ENCODE assay signal across 20 cellular contexts in genomic region chr10:8069627-8070026, GRCh38. TPM values are rescaled to one million over a fixed set of nuclear protein-coding genes. Genes with fewer than 3 reads are reported as not detected.
DNase-seq lines count a peak whose midpoint lies in the region; ATAC-seq, FAIRE-seq and TF ChIP-seq lines count a peak whose summit lies in the region.
"Had no signal": no experiment of that assay in that cellular context is flagged by ENCODE, and none has a peak within 500 bp of the region (broad histone marks: within the 10 kb centered on the region; RNA-seq: fewer than 3 reads in every experiment).

No MANE protein-coding gene starts in this region.

- H3K27me3 ChIP-seq in astrocyte (ENCODE audit: insufficient read depth, low read length): no peaks in the 10 kb centered on the region
- H3K27me3 ChIP-seq in trophoblast cell (ENCODE audit: insufficient read depth, low read length): no peaks in the 10 kb centered on the region
- H3K27me3 ChIP-seq: ascending aorta had no signal

- DNase-seq in activated T-cell treated with anti-CD3 and anti-CD28 coated beads, Interleukin-2, amount 50 U/mL, for 72 hours: no peak
- no peak for DNase-seq in activated T-cell treated with anti-CD3 and anti-CD28 coated beads, Interleukin-2, amount 50 U/mL, for 48 hours
- DNase-seq in M059J (ENCODE audit: low read depth): peak; percentile 80
- peak; percentile 92 for DNase-seq in astrocyte (ENCODE audit: low read depth)
- peak; percentile 66 to 68 for DNase-seq in trophoblast cell
- no peak for DNase-seq in NCI-H510A treated with DMSO at 0.1 percent for 48 hours (lab: John Stamatoyannopoulos, UW)
- DNase-seq in cortex of kidney (lab: John Stamatoyannopoulos, UW): no peak
- DNase-seq: Caco-2, GDM1, glutamatergic neuron, NCI-H1436 treated with DMSO at 0.1 percent for 48 hours, NCI-H345, SHP77 treated with DMSO at 0.1 percent for 48 hours had no signal

- H3K4me3 Mint-ChIP-seq in activated T-cell treated with anti-CD3 and anti-CD28 coated beads, Interleukin-2, amount 50 U/mL, for 72 hours: peak overlapping the region; percentile 34 to 93
- no peak overlapping the region for H3K4me3 Mint-ChIP-seq in astrocyte (ENCODE audit: unreplicated experiment)

- H3K79me2 ChIP-seq in astrocyte (ENCODE audit: insufficient read depth, low read length): no peaks in the 10 kb centered on the region
- H3K79me2 ChIP-seq in trophoblast cell (ENCODE audit: control insufficient read depth, insufficient read depth, low read length, poor library complexity): peaks cover 3% of the 10 kb centered on the region

- H3K18ac ChIP-seq in trophoblast cell (ENCODE audit: low read length): no peak overlapping the region

- no peak overlapping the region for H2BK12ac ChIP-seq in trophoblast cell (ENCODE audit: low read length)

- H4K8ac ChIP-seq in trophoblast cell (ENCODE audit: low read depth, low read length): peak overlapping the region; percentile 47

- no peak overlapping the region for H2BK5ac ChIP-seq in trophoblast cell (ENCODE audit: low read depth, low read length, poor library complexity)

- H3K36me3 ChIP-seq in astrocyte (ENCODE audit: insufficient read depth, low read length) (no peaks in the 10 kb centered on the region), trophoblast cell (ENCODE audit: control insufficient read depth in 1 of 2, insufficient read depth in 2 of 2, low read length in 2 of 2) (peaks cover 45 to 54% of the 10 kb centered on the region in 2 experiments)
- H3K36me3 ChIP-seq: ascending aorta had no signal

- no peak overlapping the region for H2BK120ac ChIP-seq in trophoblast cell (ENCODE audit: insufficient read depth, low read length, poor library complexity)

- H3K27ac Mint-ChIP-seq in activated T-cell treated with anti-CD3 and anti-CD28 coated beads, Interleukin-2, amount 50 U/mL, for 72 hours: peak overlapping the region; percentile 66
- H3K27ac Mint-ChIP-seq in astrocyte (ENCODE audit: unreplicated experiment): peak overlapping the region; percentile 97

- H3K9me3 Mint-ChIP-seq in activated T-cell treated with anti-CD3 and anti-CD28 coated beads, Interleukin-2, amount 50 U/mL, for 72 hours: no peaks in the 10 kb centered on the region
- peaks cover 2% of the 10 kb centered on the region for H3K9me3 Mint-ChIP-seq in astrocyte (ENCODE audit: unreplicated experiment)
- H3K9me3 Mint-ChIP-seq: activated T-helper 1 cell treated with anti-CD3 and anti-CD28 coated beads, Interleukin-12 subunit alpha, Interleukin-12 subunit beta, Interleukin-2, Interleukin-4 antibody, amounts not matched to agents 30 ng/mL and 10 ng/mL and 1 ng/mL, durations not matched to agents 14 hours and 24 hours and 36 hours had no signal

- H3K23ac ChIP-seq in trophoblast cell (ENCODE audit: low read length): no peak overlapping the region

- no peak overlapping the region for H3K14ac ChIP-seq in trophoblast cell (ENCODE audit: low read length)

- H3K4me2 ChIP-seq in astrocyte (ENCODE audit: low read length) (peak overlapping the region; percentile 79), trophoblast cell (ENCODE audit: low read length) (no peak overlapping the region)

- peaks cover 95% of the 10 kb centered on the region for H3K4me1 Mint-ChIP-seq in activated T-cell treated with anti-CD3 and anti-CD28 coated beads, Interleukin-2, amount 50 U/mL, for 72 hours (ENCODE audit: low read depth)
- H3K4me1 Mint-ChIP-seq in astrocyte (ENCODE audit: low read depth, unreplicated experiment): peaks cover 51% of the 10 kb centered on the region

- H2AFZ ChIP-seq in astrocyte (ENCODE audit: low read depth, low read length) (no peak overlapping the region), trophoblast cell (ENCODE audit: insufficient read depth, low read length, poor library complexity) (no peak overlapping the region)

- H3K9me3 ChIP-seq in astrocyte (ENCODE audit: insufficient read depth, low read depth, low read length) (no peaks in the 10 kb centered on the region), trophoblast cell (ENCODE audit: insufficient read depth, low read depth, low read length) (peaks cover 2% of the 10 kb centered on the region)
- H3K9me3 ChIP-seq: ascending aorta, Caco-2 had no signal

- H3K27ac ChIP-seq in astrocyte (ENCODE audit: low read depth, low read length): peak overlapping the region; percentile 54
- H3K27ac ChIP-seq in trophoblast cell (ENCODE audit: low read depth, low read length): peak overlapping the region; percentile 27
- H3K27ac ChIP-seq: ascending aorta had no signal

- peaks cover 22% of the 10 kb centered on the region for H3K4me1 ChIP-seq in astrocyte (ENCODE audit: insufficient read depth, low read length)
- H3K4me1 ChIP-seq in trophoblast cell (ENCODE audit: control insufficient read depth in 1 of 2, insufficient read depth in 2 of 2, low read length in 2 of 2): peaks cover 11 to 14% of the 10 kb centered on the region in 2 experiments
- H3K4me1 ChIP-seq: ascending aorta had no signal

- no CpG with 5 or more reads among the region's 7 CpGs for WGBS in trophoblast cell (ENCODE audit: extremely low coverage, insufficient coverage, insufficient read length)

- no peak for TF ChIP-seq CTCF in astrocyte (IDR thresholded peaks at IDR 0.05; ENCODE audit: insufficient read depth, low read depth, low read length)

- H3K4me3 ChIP-seq in astrocyte (ENCODE audit: insufficient read depth, low read depth, low read length): peak overlapping the region; percentile 2
- H3K4me3 ChIP-seq in trophoblast cell (ENCODE audit: low read depth, low read length): no peak overlapping the region
- H3K4me3 ChIP-seq: ascending aorta, lung had no signal

- H3K79me1 ChIP-seq in trophoblast cell (ENCODE audit: low read length): peaks cover 9% of the 10 kb centered on the region

- no peaks in the 10 kb centered on the region for H4K20me1 ChIP-seq in astrocyte (ENCODE audit: insufficient read depth, low read length)

- ATAC-seq in activated T-cell treated with anti-CD3 and anti-CD28 coated beads, Interleukin-2, amount 50 U/mL, for 72 hours (replicated peaks in 1 of 2): no peak
- no peak for ATAC-seq in HG03378 (IDR thresholded peaks at IDR 0.05; ENCODE audit: unreplicated experiment)
- ATAC-seq: esophagus mucosa had no signal

- peak overlapping the region; percentile 32 for H3K9ac ChIP-seq in astrocyte (ENCODE audit: low read length)
- H3K9ac ChIP-seq in trophoblast cell (ENCODE audit: low read length): no peak overlapping the region

- no peak overlapping the region for H4K91ac ChIP-seq in trophoblast cell (ENCODE audit: low read depth, low read length)

- H3K4ac ChIP-seq in trophoblast cell (ENCODE audit: low read depth, low read length): peak overlapping the region; percentile 61

- H3K36me3 Mint-ChIP-seq in activated T-cell treated with anti-CD3 and anti-CD28 coated beads, Interleukin-2, amount 50 U/mL, for 72 hours (ENCODE audit: insufficient read depth in 2 of 2): peaks cover 36 to 68% of the 10 kb centered on the region in 2 donors
- peaks cover 23% of the 10 kb centered on the region for H3K36me3 Mint-ChIP-seq in astrocyte (ENCODE audit: low read depth, unreplicated experiment)

- H3K27me3 Mint-ChIP-seq in activated T-cell treated with anti-CD3 and anti-CD28 coated beads, Interleukin-2, amount 50 U/mL, for 72 hours (ENCODE audit: low read depth): no peaks in the 10 kb centered on the region
- H3K27me3 Mint-ChIP-seq in astrocyte (ENCODE audit: low read depth, unreplicated experiment): no peaks in the 10 kb centered on the region

- no peak overlapping the region for H4K12ac ChIP-seq in trophoblast cell (ENCODE audit: low read depth, low read length)

- no peak for FAIRE-seq in astrocyte (lab: Jason Lieb, UNC)
- FAIRE-seq: GM12892 had no signal

- H2AK5ac ChIP-seq in trophoblast cell (ENCODE audit: low read length): no peak overlapping the region

RNA-seq across cellular contexts. Expression of gene GATA3, which starts 15.1 kb away (rescaled TPM):
- total RNA-seq in activated T-cell treated with anti-CD3 and anti-CD28 coated beads, Interleukin-2, amount 50 U/mL, for 72 hours: 10 to 100 TPM; 40.4 to 50.2 TPM
- 2.3 and 3.3 TPM in 2 replicates for total RNA-seq in M059J (2014; rRNA removed; shearing (Covaris generic))
- total RNA-seq in astrocyte: 11.8 and 17.6 TPM in 2 replicates
- polyA plus RNA-seq in trophoblast cell (2013): 366 and 392 TPM in 2 replicates
- total RNA-seq: ascending aorta had no signal
- polyA plus RNA-seq: neural cell had no signal

Comparison
In these comparisons a context has a peak if more than half of its experiments do, and no peak if none do; other contexts are left out.
1. DNase-seq: peak in M059J (single experiment), astrocyte (single experiment) and trophoblast cell (2 of 2); none in activated T-cell treated with anti-CD3 and anti-CD28 coated beads, Interleukin-2, amount 50 U/mL, for 72 hours (0 of 2), activated T-cell treated with anti-CD3 and anti-CD28 coated beads, Interleukin-2, amount 50 U/mL, for 48 hours (0 of 2), NCI-H510A treated with DMSO at 0.1 percent for 48 hours (single experiment) and cortex of kidney (single experiment).